In the genomic region with DNA sequence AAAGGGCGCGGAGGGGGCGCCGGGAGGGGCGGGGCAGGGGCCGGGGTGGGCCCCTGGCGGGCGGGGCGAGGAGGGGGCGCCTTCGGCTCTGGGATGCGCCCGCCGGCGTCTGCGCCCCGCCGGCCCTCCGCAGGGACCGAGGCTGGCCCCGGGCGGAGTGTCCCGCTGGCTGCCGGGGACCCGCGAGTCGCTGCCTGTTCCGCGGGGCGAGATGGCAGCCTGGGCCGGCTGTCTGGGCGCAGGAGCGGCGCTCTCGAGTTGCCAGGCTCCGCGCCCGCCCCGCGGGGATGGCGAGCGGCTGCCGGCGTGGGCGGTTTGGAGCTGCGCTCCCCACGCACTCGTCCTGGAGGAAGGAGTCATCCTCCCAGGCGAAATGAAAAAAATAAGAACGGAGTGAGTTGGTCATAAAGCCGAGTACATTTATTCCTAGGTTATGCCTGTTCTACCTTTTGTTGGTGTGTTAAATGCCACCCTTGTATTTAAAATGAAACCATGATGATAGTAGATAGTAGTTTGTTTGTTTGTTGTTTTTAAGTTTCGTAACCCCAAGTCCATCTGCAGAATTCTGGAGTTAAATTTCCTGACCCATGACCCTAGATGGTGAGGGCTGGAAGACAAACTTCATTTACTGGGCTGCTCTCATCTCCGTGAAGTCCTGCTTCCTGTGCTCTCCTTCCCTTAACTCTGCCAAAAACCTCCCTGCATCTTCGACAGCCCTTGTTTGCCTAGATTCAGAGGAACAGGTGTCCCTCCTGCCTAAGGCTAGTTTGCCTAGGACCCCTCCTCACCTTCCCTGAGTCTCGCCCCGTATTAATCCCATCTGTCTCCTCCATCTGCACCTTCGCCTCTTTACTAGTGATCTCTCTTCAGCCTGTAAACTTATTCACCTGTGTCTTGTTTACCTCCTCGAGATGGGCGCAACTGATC, we compare ENCODE assay signal across 8 cellular contexts. TPM values are rescaled to one million over a fixed set of nuclear protein-coding genes. Genes with fewer than 3 reads are reported as not detected.
DNase-seq lines count a peak whose midpoint lies in the region; ATAC-seq and TF ChIP-seq lines count a peak whose summit lies in the region.

No MANE protein-coding gene starts in this region.

- 38 to 40% methylated on average over 11 of the region's 59 CpGs for WGBS in esophagus squamous epithelium, 2 donors
- WGBS in tibial nerve, 2 donors: 12 to 20% methylated on average over 24 to 32 of the region's 59 CpGs

- H3K27ac ChIP-seq in esophagus squamous epithelium (peak overlapping the region; percentile 56 to 84 (median 77)), tibial nerve (peak overlapping the region; percentile 72 to 90 (median 80))

- peak overlapping the region; percentile 59 for H3K4me3 Mint-ChIP-seq in activated CD4-positive, alpha-beta T cell treated with anti-CD3 and anti-CD28 coated beads for 36 hours
- H3K4me3 Mint-ChIP-seq in naive B cell: peak overlapping the region; percentile 75 to 91 (median 87)

- no peaks in the 10 kb centered on the region for H3K36me3 ChIP-seq in esophagus squamous epithelium
- H3K36me3 ChIP-seq in tibial nerve: no peaks in the 10 kb centered on the region

- POLR2A ChIA-PET in activated CD4-positive, alpha-beta T cell treated with anti-CD3 and anti-CD28 coated beads for 36 hours (lab: Charles Lee): no interaction called here

- TF ChIP-seq POLR2A in esophagus squamous epithelium (IDR thresholded peaks at IDR 0.05): no peak
- no peak for TF ChIP-seq POLR2A in tibial nerve (IDR thresholded peaks at IDR 0.05)

- H3K9me3 ChIP-seq in esophagus squamous epithelium (no peaks in the 10 kb centered on the region), tibial nerve (no peaks in the 10 kb centered on the region)

- H3K4me3 ChIP-seq in esophagus squamous epithelium (peak overlapping the region; percentile 40 to 68 (median 64)), tibial nerve (peak overlapping the region; percentile 73 to 85 (median 76))

- intact Hi-C loops in activated CD4-positive, alpha-beta T cell treated with anti-CD3 and anti-CD28 coated beads for 36 hours (cut with DNase I, micrococcal nuclease): loop anchor here in 1 of 2 experiments (1.0 kb wide), 1 partner anchor 33 kb away; a partner anchor contains a TSS
- intact Hi-C loops in esophagus squamous epithelium (cut with DNase I): no loop called here

- CTCF ChIA-PET in activated CD4-positive, alpha-beta T cell treated with anti-CD3 and anti-CD28 coated beads for 36 hours (lab: Charles Lee): interaction anchor here (0.7 to 3.2 kb wide), 5 partner anchors 13 to 190 kb away, joined by 3 to 20 read pairs (median 5); a partner anchor contains a TSS

- TF ChIP-seq EP300 in tibial nerve (IDR thresholded peaks at IDR 0.05): no peak

- H3K4me1 Mint-ChIP-seq in activated CD4-positive, alpha-beta T cell treated with anti-CD3 and anti-CD28 coated beads for 36 hours: peaks cover 10% of the 10 kb centered on the region
- H3K4me1 Mint-ChIP-seq in naive B cell: peaks cover 11 to 15% (median 12%) of the 10 kb centered on the region in 3 donors

- H3K9me3 Mint-ChIP-seq in activated CD4-positive, alpha-beta T cell treated with anti-CD3 and anti-CD28 coated beads for 36 hours (ENCODE audit: low read depth): no peaks in the 10 kb centered on the region
- H3K9me3 Mint-ChIP-seq in naive B cell: peaks cover 0 to 1% (median 0%) of the 10 kb centered on the region in 7 donors

- H3K27me3 Mint-ChIP-seq in activated CD4-positive, alpha-beta T cell treated with anti-CD3 and anti-CD28 coated beads for 36 hours: peaks cover 27% of the 10 kb centered on the region
- H3K27me3 Mint-ChIP-seq in naive B cell: peaks cover 47 to 60% (median 55%) of the 10 kb centered on the region in 3 donors

- TF ChIP-seq CTCF in esophagus squamous epithelium (IDR thresholded peaks at IDR 0.05): no peak
- no peak for TF ChIP-seq CTCF in tibial nerve (IDR thresholded peaks at IDR 0.05)

- ATAC-seq in activated CD4-positive, alpha-beta T cell treated with anti-CD3 and anti-CD28 coated beads for 36 hours: peak; percentile 55
- ATAC-seq in naive B cell (ENCODE audit: low read depth in 2 of 2) (peak; percentile 19 to 32), GM21786 (IDR thresholded peaks at IDR 0.05; ENCODE audit: unreplicated experiment) (no peak)

- H3K36me3 Mint-ChIP-seq in activated CD4-positive, alpha-beta T cell treated with anti-CD3 and anti-CD28 coated beads for 36 hours (ENCODE audit: low read depth): no peaks in the 10 kb centered on the region
- H3K36me3 Mint-ChIP-seq in naive B cell: peaks cover 0 to 8% of the 10 kb centered on the region in 2 donors

- H3K4me1 ChIP-seq in esophagus squamous epithelium (peaks cover 10 to 28% (median 14%) of the 10 kb centered on the region in 3 donors), tibial nerve (peaks cover 0 to 24% (median 4%) of the 10 kb centered on the region in 4 donors)

- peaks cover 0 to 64% (median 0%) of the 10 kb centered on the region in 4 donors for H3K27me3 ChIP-seq in esophagus squamous epithelium
- no peaks in the 10 kb centered on the region for H3K27me3 ChIP-seq in tibial nerve

- DNase-seq in activated CD4-positive, alpha-beta T cell treated with anti-CD3 and anti-CD28 coated beads for 36 hours: peak; percentile 53
- DNase-seq in activated CD4-positive, alpha-beta T cell treated with anti-CD3 and anti-CD28 coated beads for 1 hour: no peak
- peak; percentile 7 for DNase-seq in activated T-cell treated with anti-CD3 and anti-CD28 coated beads for 4 hours
- no peak for DNase-seq in esophagus squamous epithelium (lab: John Stamatoyannopoulos, UW)
- no peak for DNase-seq in naive B cell
- DNase-seq in tibial nerve (ENCODE audit: low spot score in 2 of 2): no peak
- no peak for DNase-seq in NCI-H345 (lab: John Stamatoyannopoulos, UW)

- no peak overlapping the region for H3K27ac Mint-ChIP-seq in activated CD4-positive, alpha-beta T cell treated with anti-CD3 and anti-CD28 coated beads for 36 hours
- peak overlapping the region in 4 of 6 donors; percentile 10 to 89 (median 76) for H3K27ac Mint-ChIP-seq in naive B cell

RNA-seq across cellular contexts. Expression of a gene that starts 32.8 kb away (rescaled TPM):
- 100 to 1,000 TPM; 270 to 289 TPM for total RNA-seq in activated CD4-positive, alpha-beta T cell treated with anti-CD3 and anti-CD28 coated beads for 36 hours
- 100 to 1,000 TPM; 156 to 237 (median 204) TPM for total RNA-seq in esophagus squamous epithelium
- polyA plus RNA-seq in naive B cell (ENCODE audit: low read depth in 6 of 6): 100 to 1,000 TPM; 384 to 508 (median 420) TPM
- 100 to 1,000 TPM; 144 to 195 (median 162) TPM for total RNA-seq in tibial nerve

RNA-seq across cellular contexts. Expression of a gene that starts 54.7 kb away (rescaled TPM):
- not detected for total RNA-seq in activated CD4-positive, alpha-beta T cell treated with anti-CD3 and anti-CD28 coated beads for 36 hours
- total RNA-seq in esophagus squamous epithelium: not detected
- not detected for polyA plus RNA-seq in naive B cell (ENCODE audit: low read depth in 6 of 6)
- under 1 TPM in 2 of 4 donors, not detected in 2; 0.44 to 0.60 TPM for total RNA-seq in tibial nerve

Comparison
In these comparisons a context has a peak if more than half of its experiments do, and no peak if none do; other contexts are left out.
1. DNase-seq: peak in activated CD4-positive, alpha-beta T cell treated with anti-CD3 and anti-CD28 coated beads for 36 hours (single experiment) and activated T-cell treated with anti-CD3 and anti-CD28 coated beads for 4 hours (single experiment); none in activated CD4-positive, alpha-beta T cell treated with anti-CD3 and anti-CD28 coated beads for 1 hour (single experiment), esophagus squamous epithelium (single experiment), naive B cell (single experiment), tibial nerve (0 of 2) and NCI-H345 (single experiment).